8 cellular contexts compared by ENCODE assay signal in the genomic region with DNA sequence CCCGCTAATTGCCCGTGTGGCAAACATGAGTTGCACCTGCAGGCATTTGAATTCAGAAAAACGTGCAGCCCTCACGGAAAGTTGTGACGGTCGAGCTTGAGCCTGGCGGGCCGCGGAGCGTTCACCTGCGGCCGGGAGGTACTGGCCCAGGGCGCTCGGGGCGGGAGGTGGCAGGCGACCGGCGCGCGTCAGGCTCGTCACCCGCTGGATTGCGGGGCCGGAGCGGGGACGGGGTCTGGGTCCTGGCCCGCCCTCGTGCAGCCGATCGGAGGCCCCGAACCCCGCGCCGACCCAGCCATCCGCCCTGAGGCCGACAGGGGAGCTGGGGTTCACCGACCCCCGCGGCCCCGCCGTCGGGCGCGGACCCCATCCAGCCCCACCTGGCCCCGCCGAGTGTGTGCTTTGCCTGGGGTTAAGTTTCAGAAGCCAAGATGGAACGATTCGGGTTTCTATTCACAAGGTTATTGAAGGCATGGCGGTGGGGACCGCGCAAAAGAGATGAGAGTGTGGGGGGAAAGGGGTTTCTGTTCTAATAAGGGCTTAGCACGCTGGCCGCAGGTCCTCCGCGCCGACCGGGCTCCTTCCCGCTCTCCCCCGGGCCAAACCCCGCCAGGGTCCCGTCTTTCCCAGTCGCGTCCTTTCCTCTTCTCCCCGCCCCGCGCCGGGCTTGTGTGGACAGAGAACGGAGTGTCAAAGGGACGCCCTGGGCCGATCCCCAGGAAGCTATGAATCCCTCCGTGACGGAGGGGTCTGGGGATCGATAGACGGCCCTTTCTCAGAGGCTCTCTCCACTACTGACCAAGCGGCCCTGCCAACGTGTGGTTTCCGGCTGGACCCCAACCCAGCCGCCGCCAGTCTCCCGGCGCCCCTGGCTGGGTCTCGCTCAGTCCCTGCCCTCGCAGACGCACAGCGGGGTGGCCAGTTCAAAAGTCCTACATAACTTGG. TPM values are rescaled to one million over a fixed set of nuclear protein-coding genes. Genes with fewer than 3 reads are reported as not detected.
DNase-seq lines count a peak whose midpoint lies in the region; ATAC-seq and TF ChIP-seq lines count a peak whose summit lies in the region.

No MANE protein-coding gene starts in this region.

- peak overlapping the region; percentile 75 for H3K9ac ChIP-seq in iPS-18a (ENCODE audit: low read length)

- ATAC-seq in gastrocnemius medialis, result peak; percentile 20 to 21
- ATAC-seq in GM21423 (IDR thresholded peaks at IDR 0.05; ENCODE audit: unreplicated experiment), result no peak
- no peak for ATAC-seq in HG03565 (IDR thresholded peaks at IDR 0.05; ENCODE audit: unreplicated experiment)

- H3K27me3 ChIP-seq in iPS-18a (ENCODE audit: control insufficient read depth, insufficient read depth, low read length) (peaks cover 75% of the 10 kb centered on the region), gastrocnemius medialis (no peaks in the 10 kb centered on the region)

- H3K9me3 ChIP-seq in iPS-18a (ENCODE audit: control insufficient read depth, low read depth, low read length), result no peaks in the 10 kb centered on the region
- no peaks in the 10 kb centered on the region for H3K9me3 ChIP-seq in gastrocnemius medialis

- peaks cover 57% of the 10 kb centered on the region for H3K4me1 ChIP-seq in iPS-18a (ENCODE audit: control insufficient read depth, low read depth, low read length)
- H3K4me1 ChIP-seq in gastrocnemius medialis, result peaks cover 17 to 33% of the 10 kb centered on the region in 2 donors

- TF ChIP-seq CTCF in astrocyte of the cerebellum (IDR thresholded peaks at IDR 0.05; ENCODE audit: low read depth, low read length, missing control alignments) (no peak), gastrocnemius medialis (IDR thresholded peaks at IDR 0.05 in 4 of 5, conservative IDR thresholded peaks at IDR 0.05 in 1 of 5) (peak in 1 of 5 experiments; percentile 8)

- H3K36me3 ChIP-seq in iPS-18a (ENCODE audit: control insufficient read depth, low read depth, low read length) (no peaks in the 10 kb centered on the region), gastrocnemius medialis (no peaks in the 10 kb centered on the region)

- peak; percentile 65 to 73 for DNase-seq in NCI-H524 (lab: John Stamatoyannopoulos, UW)
- DNase-seq in NCI-H524 treated with DMSO at 0.1 percent for 48 hours (lab: John Stamatoyannopoulos, UW), result no peak
- peak; percentile 79 for DNase-seq in OCI-M1 (lab: John Stamatoyannopoulos, UW)
- no peak for DNase-seq in astrocyte of the cerebellum (ENCODE audit: low read depth)
- DNase-seq in gastrocnemius medialis, result peak; percentile 11 to 38

- peak in 1 of 2 donors; percentile 20 for TF ChIP-seq POLR2A in gastrocnemius medialis (IDR thresholded peaks at IDR 0.05)

- H3K4me3 ChIP-seq in astrocyte of the cerebellum (ENCODE audit: low read depth, low read length), result peak overlapping the region; percentile 60
- H3K4me3 ChIP-seq in iPS-18a (ENCODE audit: low read length), result peak overlapping the region; percentile 91
- peak overlapping the region; percentile 73 to 86 (median 85) for H3K4me3 ChIP-seq in gastrocnemius medialis

- H3K27ac ChIP-seq in iPS-18a (ENCODE audit: low read length), result no peak overlapping the region
- H3K27ac ChIP-seq in gastrocnemius medialis, result peak overlapping the region; percentile 89 to 99 (median 94)

- in situ Hi-C loops in astrocyte of the cerebellum (cut with HindIII; ENCODE audit: low sequenced_read_pairs), result no loop called here
- in situ Hi-C loops in gastrocnemius medialis (cut with MboI; ENCODE audit: low sequenced_read_pairs in 4 of 4), result no loop called here

- intact Hi-C loops in gastrocnemius medialis (cut with DNase I; ENCODE audit: low total_unique reads), result loop anchor here (2.0 to 5.0 kb wide), 6 partner anchors 33 to 786 kb away; a partner anchor contains a TSS

RNA-seq across cellular contexts. Expression of a gene that starts 1.6 kb away (rescaled TPM):
- total RNA-seq in gastrocnemius medialis, result 1 to 10 TPM; 5.9 to 9.0 (median 7.4) TPM

RNA-seq across cellular contexts. Expression of a gene that starts 42.9 kb away (rescaled TPM):
- 1 to 10 TPM; 7.0 to 9.5 (median 9.2) TPM for total RNA-seq in gastrocnemius medialis

Comparison
In these comparisons a context has a peak if more than half of its experiments do, and no peak if none do; other contexts are left out.
1. DNase-seq: peak in NCI-H524 (2 of 2), OCI-M1 (single experiment) and gastrocnemius medialis (2 of 2); none in NCI-H524 treated with DMSO at 0.1 percent for 48 hours (single experiment) and astrocyte of the cerebellum (single experiment).
2. ATAC-seq: peak in gastrocnemius medialis (2 of 2); none in GM21423 (single experiment) and HG03565 (single experiment).
3. Peak in every context shown above with its lines, with median percentiles within 50 percentile points of each other: H3K4me3 ChIP-seq.